ENCODE assay signal across 1 cellular context in genomic region chr16:11913425-11914079, GRCh38.
TF ChIP-seq lines count a peak whose summit lies in the region.

No MANE protein-coding gene starts in this region.

TF ChIP-seq in GM23338, 12 proteins besides CTCF, POLR2A, EP300 and RAD21 (continued from another document):
- TF ChIP-seq ZNF462 (CRISPR knock-in tag; IDR thresholded peaks at IDR 0.05) (no peak), JUNB (IDR thresholded peaks at IDR 0.05; ENCODE audit: unreplicated experiment) (no peak), ZNF331 (CRISPR knock-in tag; IDR thresholded peaks at IDR 0.05; ENCODE audit: low read depth) (no peak), POLR2AphosphoS5 (IDR thresholded peaks at IDR 0.05; ENCODE audit: low read depth) (no peak), ZNF114 (CRISPR knock-in tag; IDR thresholded peaks at IDR 0.05) (no peak), EZH2 (IDR thresholded peaks at IDR 0.05; ENCODE audit: low read depth, unreplicated experiment) (no peak), EZH2phosphoT487 (IDR thresholded peaks at IDR 0.05; ENCODE audit: unreplicated experiment) (no peak)
